ENCODE assay signal across 22 cellular contexts in the genomic region with DNA sequence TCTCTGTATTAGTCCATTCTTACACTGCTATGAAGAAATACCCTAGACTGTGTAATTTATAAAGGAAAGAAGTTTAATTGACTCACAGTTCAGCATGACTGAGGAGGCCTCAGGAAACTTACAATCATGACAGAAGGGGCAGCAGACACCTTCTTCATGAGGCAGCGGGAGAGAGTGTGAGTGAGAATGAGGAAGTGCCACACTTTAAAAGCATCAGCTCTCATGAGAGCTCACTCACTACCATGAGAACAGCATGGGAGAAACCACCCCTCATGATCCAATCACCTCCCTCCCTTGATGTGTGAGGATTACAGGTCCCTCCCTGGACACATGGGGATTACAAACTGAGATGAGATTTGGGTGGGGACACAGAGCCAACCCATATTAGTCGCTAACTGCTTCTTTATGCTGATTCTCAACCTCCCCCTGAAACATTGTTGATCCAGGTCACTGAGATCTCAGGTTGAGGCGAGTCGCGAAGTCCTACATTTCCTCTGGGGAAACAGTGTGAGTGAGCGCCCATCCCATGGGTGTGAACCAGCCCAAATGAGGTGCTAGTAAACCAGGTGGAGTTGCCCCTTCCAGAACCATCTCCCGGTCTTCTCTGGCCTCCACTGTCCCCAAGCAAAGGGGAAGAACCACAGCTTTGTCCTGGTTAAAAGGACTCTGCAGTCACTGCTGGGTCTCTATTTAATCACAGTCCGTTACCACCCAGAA.
A peak's percentile ranks its signal among the peaks of the same experiment; 100 is the strongest.
DNase-seq lines count a peak whose midpoint lies in the region; ATAC-seq and TF ChIP-seq lines count a peak whose summit lies in the region.
"Had no signal": no experiment of that assay in that cellular context is flagged by ENCODE, and none has a peak within 500 bp of the region (broad histone marks: within the 10 kb centered on the region; RNA-seq: fewer than 3 reads in every experiment).

No MANE protein-coding gene starts in this region.

- no peaks in the 10 kb centered on the region for H4K20me1 ChIP-seq in KMS-11 (ENCODE audit: insufficient read depth)

- TF ChIP-seq CTCF in KMS-11 (conservative IDR thresholded peaks at IDR 0.05; ENCODE audit: low read depth, low read length) (no peak), activated B cell treated with CpG ODN at 0.5 μM for 24 hours (IDR thresholded peaks at IDR 0.05) (no peak), tibial artery (IDR thresholded peaks at IDR 0.05) (no peak)

- POLR2A ChIA-PET in activated CD4-positive, alpha-beta T cell treated with anti-CD3 and anti-CD28 coated beads for 36 hours (lab: Charles Lee), result no interaction called here
- POLR2A ChIA-PET in activated B cell treated with CpG ODN at 0.5 μM for 24 hours (lab: Charles Lee), result no interaction called here

- peaks cover 4% of the 10 kb centered on the region for H3K27me3 Mint-ChIP-seq in activated CD4-positive, alpha-beta T cell treated with anti-CD3 and anti-CD28 coated beads, Interleukin-2, amount 10 ng/mL, durations not matched to agents 24 days and 14 days
- H3K27me3 Mint-ChIP-seq in activated CD4-positive, alpha-beta T cell treated with anti-CD3 and anti-CD28 coated beads for 36 hours, result no peaks in the 10 kb centered on the region
- no peaks in the 10 kb centered on the region for H3K27me3 Mint-ChIP-seq in activated B cell treated with CpG ODN at 0.5 μM for 24 hours
- no peaks in the 10 kb centered on the region for H3K27me3 Mint-ChIP-seq in stimulated activated memory B cell treated with anti-CD40 and anti-IgM and Interleukin-4, amounts not matched to agents 10 μg/mL and 1 μg/mL and 100 μg/mL, for 72 hours
- H3K27me3 Mint-ChIP-seq: CD4-positive, alpha-beta memory T cell had no signal

- H3K4me3 Mint-ChIP-seq in activated CD4-positive, alpha-beta T cell treated with anti-CD3 and anti-CD28 coated beads, Interleukin-2, amount 10 ng/mL, durations not matched to agents 24 days and 14 days, result no peak overlapping the region
- H3K4me3 Mint-ChIP-seq in activated CD4-positive, alpha-beta T cell treated with anti-CD3 and anti-CD28 coated beads for 36 hours, result no peak overlapping the region
- H3K4me3 Mint-ChIP-seq in activated B cell treated with CpG ODN at 0.5 μM for 24 hours, result no peak overlapping the region
- H3K4me3 Mint-ChIP-seq in stimulated activated memory B cell treated with anti-CD40 and anti-IgM and Interleukin-4, amounts not matched to agents 10 μg/mL and 1 μg/mL and 100 μg/mL, for 72 hours, result no peak overlapping the region
- H3K4me3 Mint-ChIP-seq: CD4-positive, alpha-beta memory T cell; natural killer cell; stimulated activated effector memory CD8-positive, alpha-beta T cell treated with anti-CD3 and anti-CD28 coated beads, Interleukin-12 subunit alpha, Interleukin-12 subunit beta, amount 100 ng/mL, for 72 hours; T-helper 1 cell treated with Interleukin-12 subunit alpha and Interleukin-12 subunit beta and Interleukin-4 antibody, amounts not matched to agents 30 μg/mL and 1 μg/mL, for 36 hours had no signal

- intact Hi-C loops in activated CD4-positive, alpha-beta T cell treated with anti-CD3 and anti-CD28 coated beads, Interleukin-2, amount 10 ng/mL, durations not matched to agents 24 days and 14 days (cut with micrococcal nuclease), result no loop called here
- intact Hi-C loops in activated CD4-positive, alpha-beta T cell treated with anti-CD3 and anti-CD28 coated beads for 36 hours (cut with DNase I, micrococcal nuclease), result no loop called here
- intact Hi-C loops in activated B cell treated with CpG ODN at 0.5 μM for 24 hours (cut with micrococcal nuclease), result loop anchor here (2.0 kb wide), 1 partner anchor 347 kb away; no protein-coding TSS in a partner anchor
- intact Hi-C loops in tibial artery (cut with DNase I; ENCODE audit: low total_unique reads), result loop anchor here (10.0 kb wide), 1 partner anchor 179 kb away; no protein-coding TSS in a partner anchor

- peak; percentile 45 for DNase-seq in activated CD4-positive, alpha-beta T cell treated with anti-CD3 and anti-CD28 coated beads, Interleukin-2, amount 10 ng/mL, durations not matched to agents 24 days and 14 days
- no peak for DNase-seq in activated CD4-positive, alpha-beta T cell treated with anti-CD3 and anti-CD28 coated beads for 36 hours
- DNase-seq in activated B cell treated with CpG ODN at 0.5 μM for 24 hours (no peak), tibial artery (no peak)
- DNase-seq: activated naive CD4-positive, alpha-beta T cell treated with anti-CD3 and anti-CD28 coated beads, Interleukin-2, amount 50 U/mL, for 16 hours; CD4-positive, alpha-beta memory T cell; cortex of kidney; EL; lower lobe of right lung; natural killer cell; NCI-H1105; NCI-H748 treated with DMSO at 0.1 percent for 48 hours; upper lobe of left lung had no signal

- H3K4me1 ChIP-seq in KMS-11 (ENCODE audit: low read depth, poor library complexity, severe bottlenecking), result peaks cover 44% of the 10 kb centered on the region
- H3K4me1 ChIP-seq in tibial artery, result peaks cover 0 to 25% (median 16%) of the 10 kb centered on the region in 4 donors
- H3K4me1 ChIP-seq: HAP-1, lower lobe of right lung, prostate gland, upper lobe of left lung had no signal

- H3K27ac ChIP-seq in KMS-11, result no peak overlapping the region; the same call in 1 of the 2 replicates
- no peak overlapping the region for H3K27ac ChIP-seq in tibial artery
- H3K27ac ChIP-seq: lower lobe of right lung, prostate gland, upper lobe of left lung had no signal

- H3K9me3 ChIP-seq in tibial artery, result no peaks in the 10 kb centered on the region
- H3K9me3 ChIP-seq: HAP-1, lower lobe of right lung, prostate gland, upper lobe of left lung had no signal

- H3K4me2 ChIP-seq in KMS-11, result peak overlapping the region; percentile 74; the same call in 1 of the 2 replicates

- no peaks in the 10 kb centered on the region for H3K79me2 ChIP-seq in KMS-11 (ENCODE audit: insufficient read depth, low read depth)

- no peaks in the 10 kb centered on the region for H3K9me3 Mint-ChIP-seq in activated CD4-positive, alpha-beta T cell treated with anti-CD3 and anti-CD28 coated beads, Interleukin-2, amount 10 ng/mL, durations not matched to agents 24 days and 14 days
- no peaks in the 10 kb centered on the region for H3K9me3 Mint-ChIP-seq in activated CD4-positive, alpha-beta T cell treated with anti-CD3 and anti-CD28 coated beads for 36 hours (ENCODE audit: low read depth)
- H3K9me3 Mint-ChIP-seq in activated B cell treated with CpG ODN at 0.5 μM for 24 hours, result no peaks in the 10 kb centered on the region
- H3K9me3 Mint-ChIP-seq in stimulated activated memory B cell treated with anti-CD40 and anti-IgM and Interleukin-4, amounts not matched to agents 10 μg/mL and 1 μg/mL and 100 μg/mL, for 72 hours, result no peaks in the 10 kb centered on the region
- H3K9me3 Mint-ChIP-seq: CD4-positive, alpha-beta memory T cell; natural killer cell; stimulated activated effector memory CD8-positive, alpha-beta T cell treated with anti-CD3 and anti-CD28 coated beads, Interleukin-12 subunit alpha, Interleukin-12 subunit beta, amount 100 ng/mL, for 72 hours; T-helper 1 cell treated with Interleukin-12 subunit alpha and Interleukin-12 subunit beta and Interleukin-4 antibody, amounts not matched to agents 30 μg/mL and 1 μg/mL, for 36 hours had no signal

- no peak overlapping the region for H2AFZ ChIP-seq in KMS-11 (ENCODE audit: low read depth)

- H3K36me3 ChIP-seq in KMS-11 (ENCODE audit: insufficient read depth) (no peaks in the 10 kb centered on the region), tibial artery (no peaks in the 10 kb centered on the region)
- H3K36me3 ChIP-seq: HAP-1, lower lobe of right lung, prostate gland, upper lobe of left lung had no signal

- H3K4me1 Mint-ChIP-seq in activated CD4-positive, alpha-beta T cell treated with anti-CD3 and anti-CD28 coated beads, Interleukin-2, amount 10 ng/mL, durations not matched to agents 24 days and 14 days, result no peaks in the 10 kb centered on the region
- H3K4me1 Mint-ChIP-seq in activated CD4-positive, alpha-beta T cell treated with anti-CD3 and anti-CD28 coated beads for 36 hours, result no peaks in the 10 kb centered on the region
- H3K4me1 Mint-ChIP-seq in activated B cell treated with CpG ODN at 0.5 μM for 24 hours, result peaks cover 10% of the 10 kb centered on the region
- peaks cover 8% of the 10 kb centered on the region for H3K4me1 Mint-ChIP-seq in stimulated activated memory B cell treated with anti-CD40 and anti-IgM and Interleukin-4, amounts not matched to agents 10 μg/mL and 1 μg/mL and 100 μg/mL, for 72 hours
- H3K4me1 Mint-ChIP-seq: CD4-positive, alpha-beta memory T cell; natural killer cell; stimulated activated effector memory CD8-positive, alpha-beta T cell treated with anti-CD3 and anti-CD28 coated beads, Interleukin-12 subunit alpha, Interleukin-12 subunit beta, amount 100 ng/mL, for 72 hours had no signal

- no peak for ATAC-seq in activated CD4-positive, alpha-beta T cell treated with anti-CD3 and anti-CD28 coated beads for 36 hours
- ATAC-seq in activated B cell treated with CpG ODN at 0.5 μM for 24 hours (ENCODE audit: low read depth), result peak; percentile 95
- ATAC-seq in stimulated activated memory B cell treated with anti-CD40 and anti-IgM and Interleukin-4, amounts not matched to agents 10 μg/mL and 1 μg/mL and 100 μg/mL, for 72 hours, result peak; percentile 79
- no peak for ATAC-seq in HG03571 (IDR thresholded peaks at IDR 0.05; ENCODE audit: unreplicated experiment)
- no peak for ATAC-seq in HG02981 (IDR thresholded peaks at IDR 0.05; ENCODE audit: unreplicated experiment)
- ATAC-seq: activated CD4-positive, CD25-positive, alpha-beta regulatory T cell treated with anti-CD3 and anti-CD28 coated beads, Interleukin-2, amount 50 U/mL, for 24 hours; lower lobe of right lung; natural killer cell; stimulated activated effector memory CD8-positive, alpha-beta T cell treated with anti-CD3 and anti-CD28 coated beads, Interleukin-12 subunit alpha, Interleukin-12 subunit beta, amount 100 ng/mL, for 72 hours had no signal

- no peak overlapping the region for H3K9ac ChIP-seq in KMS-11

- no peak overlapping the region for H3K27ac Mint-ChIP-seq in activated CD4-positive, alpha-beta T cell treated with anti-CD3 and anti-CD28 coated beads, Interleukin-2, amount 10 ng/mL, durations not matched to agents 24 days and 14 days
- H3K27ac Mint-ChIP-seq in activated CD4-positive, alpha-beta T cell treated with anti-CD3 and anti-CD28 coated beads for 36 hours, result no peak overlapping the region
- H3K27ac Mint-ChIP-seq in activated B cell treated with CpG ODN at 0.5 μM for 24 hours, result peak overlapping the region; percentile 77
- H3K27ac Mint-ChIP-seq in stimulated activated memory B cell treated with anti-CD40 and anti-IgM and Interleukin-4, amounts not matched to agents 10 μg/mL and 1 μg/mL and 100 μg/mL, for 72 hours, result peak overlapping the region; percentile 73
- H3K27ac Mint-ChIP-seq: CD4-positive, alpha-beta memory T cell; natural killer cell; stimulated activated effector memory CD8-positive, alpha-beta T cell treated with anti-CD3 and anti-CD28 coated beads, Interleukin-12 subunit alpha, Interleukin-12 subunit beta, amount 100 ng/mL, for 72 hours; T-helper 1 cell treated with Interleukin-12 subunit alpha and Interleukin-12 subunit beta and Interleukin-4 antibody, amounts not matched to agents 30 μg/mL and 1 μg/mL, for 36 hours had no signal

- H3K4me3 ChIP-seq in KMS-11 (IDR thresholded peaks at IDR 0.05; ENCODE audit: insufficient read depth, low read depth, low read length), result no peak overlapping the region
- no peak overlapping the region for H3K4me3 ChIP-seq in tibial artery
- H3K4me3 ChIP-seq: HAP-1, lower lobe of right lung, prostate gland, upper lobe of left lung had no signal

- CTCF ChIA-PET in activated CD4-positive, alpha-beta T cell treated with anti-CD3 and anti-CD28 coated beads for 36 hours (lab: Charles Lee), result interaction anchor here (0.5 to 1.0 kb wide), 2 partner anchors 15 to 1723 kb away, joined by 3 to 4 read pairs; no protein-coding TSS in a partner anchor
- CTCF ChIA-PET in activated B cell treated with CpG ODN at 0.5 μM for 24 hours (lab: Charles Lee), result interaction anchor here (1.1 to 1.7 kb wide), 4 partner anchors 28 to 518 kb away, joined by 3 to 7 read pairs (median 5); no protein-coding TSS in a partner anchor

- no peaks in the 10 kb centered on the region for H3K36me3 Mint-ChIP-seq in activated CD4-positive, alpha-beta T cell treated with anti-CD3 and anti-CD28 coated beads, Interleukin-2, amount 10 ng/mL, durations not matched to agents 24 days and 14 days (ENCODE audit: low read depth)
- H3K36me3 Mint-ChIP-seq in activated CD4-positive, alpha-beta T cell treated with anti-CD3 and anti-CD28 coated beads for 36 hours (ENCODE audit: low read depth), result no peaks in the 10 kb centered on the region
- H3K36me3 Mint-ChIP-seq in activated B cell treated with CpG ODN at 0.5 μM for 24 hours (ENCODE audit: low read depth), result no peaks in the 10 kb centered on the region
- no peaks in the 10 kb centered on the region for H3K36me3 Mint-ChIP-seq in stimulated activated memory B cell treated with anti-CD40 and anti-IgM and Interleukin-4, amounts not matched to agents 10 μg/mL and 1 μg/mL and 100 μg/mL, for 72 hours
- H3K36me3 Mint-ChIP-seq: CD4-positive, alpha-beta memory T cell; natural killer cell; stimulated activated effector memory CD8-positive, alpha-beta T cell treated with anti-CD3 and anti-CD28 coated beads, Interleukin-12 subunit alpha, Interleukin-12 subunit beta, amount 100 ng/mL, for 72 hours had no signal

- H3K27me3 ChIP-seq in KMS-11 (ENCODE audit: insufficient read depth, low read depth) (no peaks in the 10 kb centered on the region), tibial artery (no peaks in the 10 kb centered on the region)
- H3K27me3 ChIP-seq: upper lobe of left lung had no signal

Comparison
In these comparisons a context has a peak if more than half of its experiments do, and no peak if none do; other contexts are left out.
1. H3K27ac Mint-ChIP-seq: peak in activated B cell treated with CpG ODN at 0.5 μM for 24 hours (single experiment) and stimulated activated memory B cell treated with anti-CD40 and anti-IgM and Interleukin-4, amounts not matched to agents 10 μg/mL and 1 μg/mL and 100 μg/mL, for 72 hours (single experiment); none in activated CD4-positive, alpha-beta T cell treated with anti-CD3 and anti-CD28 coated beads, Interleukin-2, amount 10 ng/mL, durations not matched to agents 24 days and 14 days (single experiment) and activated CD4-positive, alpha-beta T cell treated with anti-CD3 and anti-CD28 coated beads for 36 hours (single experiment).
2. ATAC-seq: peak in activated B cell treated with CpG ODN at 0.5 μM for 24 hours (single experiment) and stimulated activated memory B cell treated with anti-CD40 and anti-IgM and Interleukin-4, amounts not matched to agents 10 μg/mL and 1 μg/mL and 100 μg/mL, for 72 hours (single experiment); none in activated CD4-positive, alpha-beta T cell treated with anti-CD3 and anti-CD28 coated beads for 36 hours (single experiment), HG03571 (single experiment) and HG02981 (single experiment).
3. intact Hi-C loops: an anchor here in activated B cell treated with CpG ODN at 0.5 μM for 24 hours (2.0 kb wide) and tibial artery (10.0 kb wide); none called in activated CD4-positive, alpha-beta T cell treated with anti-CD3 and anti-CD28 coated beads, Interleukin-2, amount 10 ng/mL, durations not matched to agents 24 days and 14 days and activated CD4-positive, alpha-beta T cell treated with anti-CD3 and anti-CD28 coated beads for 36 hours.